9 cellular contexts compared by ENCODE assay signal in genomic region chr15:78564743-78565096, GRCh38. TPM values are rescaled to one million over a fixed set of nuclear protein-coding genes. Genes with fewer than 3 reads are reported as not detected.
DNase-seq lines count a peak whose midpoint lies in the region; ATAC-seq and TF ChIP-seq lines count a peak whose summit lies in the region.
"Had no signal": no experiment of that assay in that cellular context is flagged by ENCODE, and none has a peak within 500 bp of the region (broad histone marks: within the 10 kb centered on the region; RNA-seq: fewer than 3 reads in every experiment).

No MANE protein-coding gene starts in this region.

- ATAC-seq in GM18498 (IDR thresholded peaks at IDR 0.05; ENCODE audit: unreplicated experiment) (peak; percentile 4), HG02852 (IDR thresholded peaks at IDR 0.05; ENCODE audit: unreplicated experiment) (peak; percentile 12), GM18868 (IDR thresholded peaks at IDR 0.05; ENCODE audit: unreplicated experiment) (no peak), GM21576 (IDR thresholded peaks at IDR 0.05; ENCODE audit: unreplicated experiment) (no peak)

- H3K4me1 ChIP-seq in neuron (ENCODE audit: insufficient read depth, low read length) (peaks cover 3% of the 10 kb centered on the region), uterus (no peaks in the 10 kb centered on the region)

- H3K4me3 Mint-ChIP-seq in activated naive CD8-positive, alpha-beta T cell treated with anti-CD3 and anti-CD28 coated beads for 36 hours: peak overlapping the region; percentile 75

- H2AFZ ChIP-seq in neuron (ENCODE audit: low read depth, low read length): peak overlapping the region; percentile 90

- peaks cover 2% of the 10 kb centered on the region for H3K36me3 Mint-ChIP-seq in activated naive CD8-positive, alpha-beta T cell treated with anti-CD3 and anti-CD28 coated beads for 36 hours

- no peak for TF ChIP-seq CTCF in uterus (IDR thresholded peaks at IDR 0.05)

- H3K9me3 Mint-ChIP-seq in activated naive CD8-positive, alpha-beta T cell treated with anti-CD3 and anti-CD28 coated beads for 36 hours: no peaks in the 10 kb centered on the region

- intact Hi-C loops in uterus (cut with DNase I; ENCODE audit: low total_unique reads): no loop called here

- TF ChIP-seq POLR2A in uterus (IDR thresholded peaks at IDR 0.05): no peak

- H3K36me3 ChIP-seq in neuron (ENCODE audit: insufficient read depth, low read length) (no peaks in the 10 kb centered on the region), uterus (no peaks in the 10 kb centered on the region)

- peak overlapping the region; percentile 65 for H3K27ac Mint-ChIP-seq in activated naive CD8-positive, alpha-beta T cell treated with anti-CD3 and anti-CD28 coated beads for 36 hours

- no peaks in the 10 kb centered on the region for H3K9me3 ChIP-seq in neuron (ENCODE audit: low read length)
- no peaks in the 10 kb centered on the region for H3K9me3 ChIP-seq in uterus

- DNase-seq in activated naive CD8-positive, alpha-beta T cell treated with anti-CD3 and anti-CD28 coated beads for 36 hours: peak; percentile 4
- no peak for DNase-seq in uterus
- no peak for DNase-seq in central memory CD4-positive, alpha-beta T cell

- peak overlapping the region in 1 of 2 donors; percentile 5 for H3K27ac ChIP-seq in uterus

- H3K4me3 ChIP-seq in neuron (ENCODE audit: low read length): peak overlapping the region; percentile 80
- H3K4me3 ChIP-seq in uterus: no peak overlapping the region

- H3K4me1 Mint-ChIP-seq in activated naive CD8-positive, alpha-beta T cell treated with anti-CD3 and anti-CD28 coated beads for 36 hours: peaks cover 25% of the 10 kb centered on the region

- peaks cover 3% of the 10 kb centered on the region for H3K27me3 ChIP-seq in neuron (ENCODE audit: insufficient read depth, low read length)
- H3K27me3 ChIP-seq in uterus: no peaks in the 10 kb centered on the region

- H3K27me3 Mint-ChIP-seq in activated naive CD8-positive, alpha-beta T cell treated with anti-CD3 and anti-CD28 coated beads for 36 hours: peaks cover 52% of the 10 kb centered on the region

RNA-seq across cellular contexts. Expression of gene CHRNA5, which starts 0.6 kb away (rescaled TPM):
- total RNA-seq in activated naive CD8-positive, alpha-beta T cell treated with anti-CD3 and anti-CD28 coated beads for 36 hours: 1 to 10 TPM; 6.3 to 7.3 TPM
- total RNA-seq in uterus: 1 to 10 TPM in 3 of 4 donors, not detected in 1; 2.0 to 4.2 (median 3.8) TPM

RNA-seq across cellular contexts. Expression of gene PSMA4, which starts 24.5 kb away (rescaled TPM):
- total RNA-seq in activated naive CD8-positive, alpha-beta T cell treated with anti-CD3 and anti-CD28 coated beads for 36 hours: 100 to 1,000 TPM; 336 to 338 TPM
- total RNA-seq in uterus: 100 to 1,000 TPM; 119 to 291 (median 203) TPM

RNA-seq across cellular contexts. Expression of gene CHRNA3, which starts 56.1 kb away (rescaled TPM):
- not detected for total RNA-seq in activated naive CD8-positive, alpha-beta T cell treated with anti-CD3 and anti-CD28 coated beads for 36 hours
- 1 to 10 TPM in 2 of 4 donors, not detected in 2; 1.3 TPM for total RNA-seq in uterus
- total RNA-seq: renal cortical epithelial cell had no signal

RNA-seq across cellular contexts. Expression of gene HYKK, which starts 57.3 kb away (rescaled TPM):
- total RNA-seq in activated naive CD8-positive, alpha-beta T cell treated with anti-CD3 and anti-CD28 coated beads for 36 hours: 1 to 10 TPM; 1.5 to 2.1 TPM
- total RNA-seq in uterus: 10 to 100 TPM in 3 of 4 donors, 1 to 10 TPM in 1; 8.6 to 28.5 (median 12.6) TPM

Comparison
In these comparisons a context has a peak if more than half of its experiments do, and no peak if none do; other contexts are left out.
1. ATAC-seq: peak in GM18498 (single experiment) and HG02852 (single experiment); none in GM18868 (single experiment) and GM21576 (single experiment).